8 cellular contexts compared by ENCODE assay signal in the genomic region with DNA sequence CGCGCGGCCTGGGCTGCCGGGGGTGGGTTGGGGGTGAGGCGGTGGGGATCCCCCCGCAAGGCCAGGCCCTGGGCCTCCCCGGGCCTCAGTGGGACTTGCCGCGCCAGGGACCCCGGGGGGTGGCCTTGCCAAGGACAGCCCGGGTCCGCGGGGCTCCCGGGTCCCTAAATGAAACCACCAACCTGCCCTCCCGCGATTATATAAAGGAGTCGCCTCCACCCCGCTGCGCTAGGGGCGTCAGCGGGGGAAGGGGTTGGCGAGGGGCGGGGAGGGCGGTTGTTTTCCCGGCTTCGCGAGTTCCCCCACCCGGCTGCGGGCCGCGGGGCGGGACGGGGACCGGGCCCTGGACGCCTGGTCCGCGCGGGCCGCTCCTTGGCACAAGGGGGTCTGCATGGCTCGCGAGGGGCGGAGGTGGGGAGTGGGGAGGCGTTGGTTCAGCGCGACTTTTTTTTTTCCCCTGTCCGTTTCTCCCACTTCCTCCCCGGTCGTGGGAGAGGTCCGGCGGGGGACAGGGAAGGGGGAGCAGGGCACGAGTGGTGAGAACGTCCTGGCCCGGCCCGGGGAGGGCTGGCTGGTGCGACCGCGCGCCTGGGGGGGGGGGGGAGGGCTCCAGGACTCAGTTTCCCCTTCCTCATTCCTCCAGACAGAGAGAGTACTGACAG. TPM values are rescaled to one million over a fixed set of nuclear protein-coding genes. Genes with fewer than 3 reads are reported as not detected.
DNase-seq lines count a peak whose midpoint lies in the region; ATAC-seq and TF ChIP-seq lines count a peak whose summit lies in the region.

No MANE protein-coding gene starts in this region.

- H2BK15ac ChIP-seq in mesendoderm (replicated peaks; ENCODE audit: low read depth) = no peak overlapping the region

- H2AFZ ChIP-seq in OCI-LY1 (ENCODE audit: low read length) = no peak overlapping the region

- H3K4me1 Mint-ChIP-seq in dendritic cell treated with granulocyte-macrophage colony-stimulating factor and Interleukin-4, amounts not matched to agents 40 ng/mL and 50 ng/mL, for 4 days (ENCODE audit: low read depth) = peaks cover 43% of the 10 kb centered on the region

- H3K56ac ChIP-seq in mesendoderm (ENCODE audit: low read length) = peak overlapping the region; percentile 49

- H3K79me1 ChIP-seq in mesendoderm (ENCODE audit: low read length) = peaks cover 1% of the 10 kb centered on the region

- H3K9me3 ChIP-seq in OCI-LY1 (ENCODE audit: low read length) (no peaks in the 10 kb centered on the region), aorta (ENCODE audit: control insufficient read depth, low read length) (no peaks in the 10 kb centered on the region)

- peak overlapping the region; percentile 25 for H3K4ac ChIP-seq in mesendoderm (ENCODE audit: low read depth, low read length)

- no peak overlapping the region for H2BK5ac ChIP-seq in mesendoderm (ENCODE audit: low read length)

- H3K4me2 ChIP-seq in OCI-LY1 (ENCODE audit: low read length) = peak overlapping the region; percentile 72
- no peak overlapping the region for H3K4me2 ChIP-seq in mesendoderm (ENCODE audit: low read length)

- H3K4me3 ChIP-seq in GM06990 (replicated peaks; ENCODE audit: low read depth, low read length) = peak overlapping the region; percentile 87
- H3K4me3 ChIP-seq in OCI-LY1 (ENCODE audit: low read depth, low read length, poor library complexity, severe bottlenecking) = peak overlapping the region; percentile 73
- no peak overlapping the region for H3K4me3 ChIP-seq in mesendoderm (ENCODE audit: low read length)
- H3K4me3 ChIP-seq in aorta (ENCODE audit: low read length in 2 of 2) = peak overlapping the region; percentile 97 to 98

- peaks cover 38% of the 10 kb centered on the region for H3K4me1 ChIP-seq in OCI-LY1 (ENCODE audit: insufficient read depth, low read length, severe bottlenecking)
- H3K4me1 ChIP-seq in mesendoderm (ENCODE audit: control insufficient read depth, low read depth, low read length) = no peaks in the 10 kb centered on the region
- no peaks in the 10 kb centered on the region for H3K4me1 ChIP-seq in aorta (ENCODE audit: control insufficient read depth in 1 of 2, insufficient read depth in 2 of 2, low read length in 2 of 2)

- no peak for DNase-seq in GM06990 (ENCODE audit: extremely low read depth, insufficient read length)
- no peak for DNase-seq in mesendoderm
- peak in 1 of 2 donors; percentile 87 for DNase-seq in aorta
- DNase-seq in HCEC 1CT = no peak

- H3K23ac ChIP-seq in mesendoderm (ENCODE audit: low read length) = no peak overlapping the region

- no peaks in the 10 kb centered on the region for H3K9me2 ChIP-seq in OCI-LY1 (ENCODE audit: low read depth, low read length)

- H3K9ac ChIP-seq in OCI-LY1 (ENCODE audit: low read length) (peak overlapping the region; percentile 77), mesendoderm (ENCODE audit: low read length) (no peak overlapping the region)

- H3K79me2 ChIP-seq in OCI-LY1 (ENCODE audit: insufficient read depth, low read length) (peaks cover 25% of the 10 kb centered on the region), mesendoderm (ENCODE audit: control insufficient read depth, insufficient read depth, low read length) (peaks cover 26% of the 10 kb centered on the region)

- no peaks in the 10 kb centered on the region for H4K20me1 ChIP-seq in OCI-LY1 (ENCODE audit: insufficient read depth, low read length)

- no peak overlapping the region for H4K5ac ChIP-seq in mesendoderm (ENCODE audit: low read length)

- peak; percentile 2 for ATAC-seq in aorta (ENCODE audit: low FRiP score)
- ATAC-seq in GM18861 (IDR thresholded peaks at IDR 0.05; ENCODE audit: unreplicated experiment) = no peak
- no peak for ATAC-seq in HG03457 (IDR thresholded peaks at IDR 0.05; ENCODE audit: unreplicated experiment)

- H3K27ac Mint-ChIP-seq in dendritic cell treated with granulocyte-macrophage colony-stimulating factor and Interleukin-4, amounts not matched to agents 40 ng/mL and 50 ng/mL, for 4 days = peak overlapping the region; percentile 90

- no peaks in the 10 kb centered on the region for H3K27me3 Mint-ChIP-seq in dendritic cell treated with granulocyte-macrophage colony-stimulating factor and Interleukin-4, amounts not matched to agents 40 ng/mL and 50 ng/mL, for 4 days

- H3K36me3 Mint-ChIP-seq in dendritic cell treated with granulocyte-macrophage colony-stimulating factor and Interleukin-4, amounts not matched to agents 40 ng/mL and 50 ng/mL, for 4 days (ENCODE audit: low read depth) = peaks cover 19% of the 10 kb centered on the region

- no peaks in the 10 kb centered on the region for H3K9me3 Mint-ChIP-seq in dendritic cell treated with granulocyte-macrophage colony-stimulating factor and Interleukin-4, amounts not matched to agents 40 ng/mL and 50 ng/mL, for 4 days

- H2AK5ac ChIP-seq in mesendoderm (ENCODE audit: low read length) = no peak overlapping the region

- H3K27me3 ChIP-seq in GM06990 (replicated peaks; ENCODE audit: control insufficient read depth, insufficient read depth, low read length) (no peaks in the 10 kb centered on the region), OCI-LY1 (ENCODE audit: insufficient read depth, low read length) (no peaks in the 10 kb centered on the region), mesendoderm (ENCODE audit: insufficient read depth, low read length, poor library complexity) (peaks cover 6% of the 10 kb centered on the region), aorta (ENCODE audit: control insufficient read depth in 1 of 2, insufficient read depth in 2 of 2, low read length in 1 of 2) (no peaks in the 10 kb centered on the region)

- intact Hi-C loops in dendritic cell treated with granulocyte-macrophage colony-stimulating factor and Interleukin-4, amounts not matched to agents 40 ng/mL and 50 ng/mL, for 4 days (cut with micrococcal nuclease) = loop anchor here (10.0 kb wide), 1 partner anchor 57 kb away; the partner anchor contains the start of gene MAP2K2
- intact Hi-C loops in aorta (cut with DNase I) = loop anchor here in 1 of 2 donors (5.0 kb wide), 1 partner anchor 55 kb away; the partner anchor contains the start of gene MAP2K2

- no CpG with 5 or more reads among the region's 58 CpGs for WGBS in mesendoderm (ENCODE audit: extremely low coverage, insufficient coverage, low lambda C conversion rate)
- WGBS in aorta, 2 donors = 1 to 2% methylated on average over 44 to 58 of the region's 58 CpGs

- H3K27ac ChIP-seq in OCI-LY1 (ENCODE audit: low read depth, low read length, poor library complexity, severe bottlenecking) (peak overlapping the region; percentile 38), mesendoderm (ENCODE audit: low read depth, low read length) (no peak overlapping the region), aorta (ENCODE audit: low read depth in 1 of 2, low read length in 2 of 2) (no peak overlapping the region)

- peaks cover 7% of the 10 kb centered on the region for H3K36me3 ChIP-seq in GM06990 (ENCODE audit: control insufficient read depth, insufficient read depth, low read length)
- peaks cover 19% of the 10 kb centered on the region for H3K36me3 ChIP-seq in OCI-LY1 (ENCODE audit: insufficient read depth, low read length)
- H3K36me3 ChIP-seq in mesendoderm (ENCODE audit: control insufficient read depth, insufficient read depth, low read length) = no peaks in the 10 kb centered on the region
- H3K36me3 ChIP-seq in aorta (ENCODE audit: control insufficient read depth in 1 of 2, insufficient read depth in 2 of 2, low read length in 1 of 2) = no peaks in the 10 kb centered on the region

- H3F3A ChIP-seq in OCI-LY1 (ENCODE audit: insufficient read depth, low read length) = no peaks in the 10 kb centered on the region

- TF ChIP-seq CTCF in GM06990 (IDR thresholded peaks at IDR 0.05; ENCODE audit: insufficient read depth, low read length, poor library complexity, severe bottlenecking) (no peak), OCI-LY1 (IDR thresholded peaks at IDR 0.05; ENCODE audit: low read length) (no peak)

- no peak overlapping the region for H4K8ac ChIP-seq in mesendoderm (ENCODE audit: low read depth, low read length)

- H2BK120ac ChIP-seq in mesendoderm (ENCODE audit: low read depth, low read length) = no peak overlapping the region

- H3K4me3 Mint-ChIP-seq in dendritic cell treated with granulocyte-macrophage colony-stimulating factor and Interleukin-4, amounts not matched to agents 40 ng/mL and 50 ng/mL, for 4 days = peak overlapping the region; percentile 76

- H3K18ac ChIP-seq in mesendoderm (ENCODE audit: low read length) = peak overlapping the region; percentile 99

RNA-seq across cellular contexts. Expression of gene ZBTB7A, which starts 0.8 kb away (rescaled TPM):
- polyA plus RNA-seq in mesendoderm (2013, experiment 1 of 2) = 8.8 TPM
- polyA plus RNA-seq in mesendoderm (2013, experiment 2 of 2) = 8.8 TPM
- 10 to 100 TPM; 50.4 to 53.9 TPM for total RNA-seq in aorta
- 10 to 100 TPM in 1 of 2 donors, 1 to 10 TPM in 1; 7.8 to 14.5 TPM for polyA plus RNA-seq in aorta

RNA-seq across cellular contexts. Expression of gene MAP2K2, which starts 56.4 kb away (rescaled TPM):
- polyA plus RNA-seq in mesendoderm (2013, experiment 1 of 2) = 103 TPM
- 103 TPM for polyA plus RNA-seq in mesendoderm (2013, experiment 2 of 2)
- 10 to 100 TPM; 80.8 to 97.8 TPM for total RNA-seq in aorta
- polyA plus RNA-seq in aorta = 100 to 1,000 TPM in 1 of 2 donors, 10 to 100 TPM in 1; 82.4 to 230 TPM

RNA-seq across cellular contexts. Expression of gene PIAS4, which starts 60.0 kb away (rescaled TPM):
- polyA plus RNA-seq in mesendoderm (2013, experiment 1 of 2) = 63.4 TPM
- 63.3 TPM for polyA plus RNA-seq in mesendoderm (2013, experiment 2 of 2)
- 10 to 100 TPM; 14.9 to 20.3 TPM for total RNA-seq in aorta
- 10 to 100 TPM in 1 of 2 donors, 1 to 10 TPM in 1; 6.5 to 16.8 TPM for polyA plus RNA-seq in aorta
